Comparison of ENCODE assay signal across 16 cellular contexts in genomic region chr3:111971533-111971932, GRCh38. TPM values are rescaled to one million over a fixed set of nuclear protein-coding genes. Genes with fewer than 3 reads are reported as not detected.
A peak's percentile ranks its signal among the peaks of the same experiment; 100 is the strongest.
DNase-seq lines count a peak whose midpoint lies in the region; TF ChIP-seq lines count a peak whose summit lies in the region.
"Had no signal": no experiment of that assay in that cellular context is flagged by ENCODE, and none has a peak within 500 bp of the region (broad histone marks: within the 10 kb centered on the region; RNA-seq: fewer than 3 reads in every experiment).

No MANE protein-coding gene starts in this region.

- H3K27ac ChIP-seq in WERI-Rb-1 (no peak overlapping the region), testis (peak overlapping the region; percentile 21 to 68)

- TF ChIP-seq CTCF in WERI-Rb-1 (IDR thresholded peaks at IDR 0.05; ENCODE audit: low read depth, low read length) (no peak), testis (IDR thresholded peaks at IDR 0.05) (no peak)

- H3K27me3 ChIP-seq in WERI-Rb-1 (ENCODE audit: insufficient read depth, low read depth, severe bottlenecking): no peaks in the 10 kb centered on the region
- no peaks in the 10 kb centered on the region for H3K27me3 ChIP-seq in testis
- H3K27me3 ChIP-seq in H7 (ENCODE audit: control insufficient read depth, insufficient read depth, low read length): no peaks in the 10 kb centered on the region
- H3K27me3 ChIP-seq: dorsolateral prefrontal cortex, tibial artery had no signal

- no peaks in the 10 kb centered on the region for H3K27me3 Mint-ChIP-seq in activated naive CD8-positive, alpha-beta T cell treated with anti-CD3 and anti-CD28 coated beads for 36 hours
- H3K27me3 Mint-ChIP-seq: stimulated activated naive B cell treated with anti-CD40 and anti-IgM and Interleukin-4, amounts not matched to agents 10 μg/mL and 1 μg/mL and 100 μg/mL, for 72 hours had no signal

- H3K4me3 Mint-ChIP-seq in activated naive CD8-positive, alpha-beta T cell treated with anti-CD3 and anti-CD28 coated beads for 36 hours: no peak overlapping the region
- H3K4me3 Mint-ChIP-seq: activated CD4-positive, alpha-beta T cell treated with anti-CD3 and anti-CD28 coated beads, Interleukin-2, amount 10 ng/mL, durations not matched to agents 7 days and 5 days; stimulated activated naive B cell treated with anti-CD40 and anti-IgM and Interleukin-4, amounts not matched to agents 10 μg/mL and 1 μg/mL and 100 μg/mL, for 72 hours had no signal

- WGBS in testis, 2 donors: 35 to 54% methylated on average over 9 of the region's 9 CpGs

- TF ChIP-seq POLR2A in testis (IDR thresholded peaks at IDR 0.05): no peak

- no peaks in the 10 kb centered on the region for H3K36me3 ChIP-seq in WERI-Rb-1
- no peaks in the 10 kb centered on the region for H3K36me3 ChIP-seq in testis (ENCODE audit: low read depth, missing control alignments)
- no peaks in the 10 kb centered on the region for H3K36me3 ChIP-seq in H7 (replicated peaks; ENCODE audit: control insufficient read depth, insufficient read depth, low read length)

- H3K36me3 Mint-ChIP-seq in activated naive CD8-positive, alpha-beta T cell treated with anti-CD3 and anti-CD28 coated beads for 36 hours: no peaks in the 10 kb centered on the region
- H3K36me3 Mint-ChIP-seq: stimulated activated naive B cell treated with anti-CD40 and anti-IgM and Interleukin-4, amounts not matched to agents 10 μg/mL and 1 μg/mL and 100 μg/mL, for 72 hours had no signal

- H3K9me3 Mint-ChIP-seq in activated naive CD8-positive, alpha-beta T cell treated with anti-CD3 and anti-CD28 coated beads for 36 hours: no peaks in the 10 kb centered on the region
- H3K9me3 Mint-ChIP-seq: activated CD4-positive, alpha-beta T cell treated with anti-CD3 and anti-CD28 coated beads, Interleukin-2, amount 10 ng/mL, durations not matched to agents 7 days and 5 days; stimulated activated naive B cell treated with anti-CD40 and anti-IgM and Interleukin-4, amounts not matched to agents 10 μg/mL and 1 μg/mL and 100 μg/mL, for 72 hours had no signal

- peak; percentile 68 for DNase-seq in NCI-H2029 (lab: John Stamatoyannopoulos, UW)
- DNase-seq in WERI-Rb-1: peak; percentile 29
- peak; percentile 63 for DNase-seq in kidney tubule cell (ENCODE audit: low spot score)
- peak; percentile 66 for DNase-seq in testis
- DNase-seq in H7: no peak
- DNase-seq in activated naive CD8-positive, alpha-beta T cell treated with anti-CD3 and anti-CD28 coated beads for 36 hours: no peak
- no peak for DNase-seq in stimulated activated CD4-positive, alpha-beta T cell treated with anti-CD3 and anti-CD28 coated beads, Interleukin-2, amount 100 ng/mL, for 48 hours
- DNase-seq: activated CD4-positive, alpha-beta T cell treated with anti-CD3 and anti-CD28 coated beads, Interleukin-2, amount 10 ng/mL, durations not matched to agents 7 days and 5 days; activated gamma-delta T cell; left colon; midbrain; NCI-H2171 treated with DMSO at 0.1 percent for 48 hours; stimulated activated naive B cell treated with anti-CD40 and anti-IgM and Interleukin-4, amounts not matched to agents 10 μg/mL and 1 μg/mL and 100 μg/mL, for 72 hours; tibial artery had no signal

- H3K4me1 ChIP-seq in testis: peaks cover 21% of the 10 kb centered on the region

- no peak overlapping the region for H3K27ac Mint-ChIP-seq in activated naive CD8-positive, alpha-beta T cell treated with anti-CD3 and anti-CD28 coated beads for 36 hours
- H3K27ac Mint-ChIP-seq: activated CD4-positive, alpha-beta T cell treated with anti-CD3 and anti-CD28 coated beads, Interleukin-2, amount 10 ng/mL, durations not matched to agents 7 days and 5 days; stimulated activated naive B cell treated with anti-CD40 and anti-IgM and Interleukin-4, amounts not matched to agents 10 μg/mL and 1 μg/mL and 100 μg/mL, for 72 hours had no signal

- H3K4me1 Mint-ChIP-seq in activated naive CD8-positive, alpha-beta T cell treated with anti-CD3 and anti-CD28 coated beads for 36 hours: peaks cover 6% of the 10 kb centered on the region

- H3K9me3 ChIP-seq in WERI-Rb-1 (ENCODE audit: severe bottlenecking) (no peaks in the 10 kb centered on the region), testis (no peaks in the 10 kb centered on the region)
- H3K9me3 ChIP-seq: tibial artery had no signal

- H3K4me3 ChIP-seq in WERI-Rb-1 (ENCODE audit: low read depth, low read length) (no peak overlapping the region), testis (no peak overlapping the region), H7 (ENCODE audit: insufficient read depth, low read depth, low read length) (no peak overlapping the region)
- H3K4me3 ChIP-seq: dorsolateral prefrontal cortex, tibial artery had no signal

- intact Hi-C loops in testis (cut with DNase I; ENCODE audit: low total_unique reads): no loop called here

RNA-seq across cellular contexts. Expression of gene ABHD10, which starts 7.3 kb away (rescaled TPM):
- 10 to 100 TPM; 38.0 to 38.4 TPM for total RNA-seq in testis
- polyA plus RNA-seq in testis (ENCODE audit: insufficient read depth, low read depth, low replicate concordance): 43.0 TPM
- 34.4 and 36.1 TPM in 2 replicates for total RNA-seq in H7 (2014; rRNA removed; shearing (Covaris generic))
- total RNA-seq in activated naive CD8-positive, alpha-beta T cell treated with anti-CD3 and anti-CD28 coated beads for 36 hours: 10 to 100 TPM; 56.2 to 57.8 TPM

RNA-seq across cellular contexts. Expression of gene TAGLN3, which starts 27.2 kb away (rescaled TPM):
- under 1 TPM in 1 of 2 donors, not detected in 1; 0.37 TPM for total RNA-seq in testis
- polyA plus RNA-seq in testis (ENCODE audit: insufficient read depth, low read depth, low replicate concordance): not detected
- total RNA-seq in H7 (2014; rRNA removed; shearing (Covaris generic)): 3.5 and 4.5 TPM in 2 replicates
- total RNA-seq in activated naive CD8-positive, alpha-beta T cell treated with anti-CD3 and anti-CD28 coated beads for 36 hours: under 1 TPM; 0.31 to 0.48 TPM
- total RNA-seq: fibroblast of villous mesenchyme had no signal

Comparison
In these comparisons a context has a peak if more than half of its experiments do, and no peak if none do; other contexts are left out.
1. DNase-seq: peak in NCI-H2029 (single experiment), WERI-Rb-1 (single experiment), kidney tubule cell (single experiment) and testis (single experiment); none in H7 (single experiment), activated naive CD8-positive, alpha-beta T cell treated with anti-CD3 and anti-CD28 coated beads for 36 hours (single experiment) and stimulated activated CD4-positive, alpha-beta T cell treated with anti-CD3 and anti-CD28 coated beads, Interleukin-2, amount 100 ng/mL, for 48 hours (0 of 2).